Comparison of ENCODE assay signal across 9 cellular contexts in genomic region chr17:75273968-75274708, GRCh38. TPM values are rescaled to one million over a fixed set of nuclear protein-coding genes. Genes with fewer than 3 reads are reported as not detected.
A peak's percentile ranks its signal among the peaks of the same experiment; 100 is the strongest.
DNase-seq lines count a peak whose midpoint lies in the region; ATAC-seq and TF ChIP-seq lines count a peak whose summit lies in the region.
"Had no signal": no experiment of that assay in that cellular context is flagged by ENCODE, and none has a peak within 500 bp of the region (broad histone marks: within the 10 kb centered on the region; RNA-seq: fewer than 3 reads in every experiment).

No MANE protein-coding gene starts in this region.

- H3K4me3 ChIP-seq in NB4 (ENCODE audit: low read depth, low read length) = no peak overlapping the region
- H3K4me3 ChIP-seq: coronary artery had no signal

- peaks cover 28% of the 10 kb centered on the region for H3K36me3 Mint-ChIP-seq in activated CD8-positive, alpha-beta T cell treated with anti-CD3 and anti-CD28 coated beads, Interleukin-2, amount 10 ng/mL, durations not matched to agents 7 days and 5 days (ENCODE audit: low read depth)
- H3K36me3 Mint-ChIP-seq in activated CD8-positive, alpha-beta T cell treated with anti-CD3 and anti-CD28 coated beads for 36 hours (ENCODE audit: low read depth) = peaks cover 39% of the 10 kb centered on the region
- peaks cover 3% of the 10 kb centered on the region for H3K36me3 Mint-ChIP-seq in chondrocyte (ENCODE audit: low read depth)
- no peaks in the 10 kb centered on the region for H3K36me3 Mint-ChIP-seq in progenitor cell of endocrine pancreas (ENCODE audit: insufficient read depth)
- H3K36me3 Mint-ChIP-seq in activated CD4-positive, alpha-beta T cell treated with anti-CD3 and anti-CD28 coated beads, Interleukin-2, amount 10 ng/mL, durations not matched to agents 7 days and 5 days (ENCODE audit: low read depth) = peaks cover 20% of the 10 kb centered on the region

- H3K9me3 Mint-ChIP-seq in activated CD8-positive, alpha-beta T cell treated with anti-CD3 and anti-CD28 coated beads, Interleukin-2, amount 10 ng/mL, durations not matched to agents 7 days and 5 days (ENCODE audit: insufficient read depth) = no peaks in the 10 kb centered on the region
- no peaks in the 10 kb centered on the region for H3K9me3 Mint-ChIP-seq in activated CD8-positive, alpha-beta T cell treated with anti-CD3 and anti-CD28 coated beads for 36 hours
- H3K9me3 Mint-ChIP-seq in chondrocyte (ENCODE audit: low read depth) (no peaks in the 10 kb centered on the region), progenitor cell of endocrine pancreas (ENCODE audit: low read depth) (no peaks in the 10 kb centered on the region)
- no peaks in the 10 kb centered on the region for H3K9me3 Mint-ChIP-seq in activated CD4-positive, alpha-beta T cell treated with anti-CD3 and anti-CD28 coated beads, Interleukin-2, amount 10 ng/mL, durations not matched to agents 7 days and 5 days

- intact Hi-C loops in activated CD8-positive, alpha-beta T cell treated with anti-CD3 and anti-CD28 coated beads for 36 hours (cut with micrococcal nuclease) = no loop called here

- H3K4me3 Mint-ChIP-seq in activated CD8-positive, alpha-beta T cell treated with anti-CD3 and anti-CD28 coated beads, Interleukin-2, amount 10 ng/mL, durations not matched to agents 7 days and 5 days = no peak overlapping the region
- no peak overlapping the region for H3K4me3 Mint-ChIP-seq in activated CD8-positive, alpha-beta T cell treated with anti-CD3 and anti-CD28 coated beads for 36 hours
- H3K4me3 Mint-ChIP-seq in chondrocyte (ENCODE audit: unreplicated experiment) = no peak overlapping the region
- no peak overlapping the region for H3K4me3 Mint-ChIP-seq in progenitor cell of endocrine pancreas (ENCODE audit: low read depth)
- H3K4me3 Mint-ChIP-seq in activated CD4-positive, alpha-beta T cell treated with anti-CD3 and anti-CD28 coated beads, Interleukin-2, amount 10 ng/mL, durations not matched to agents 7 days and 5 days = no peak overlapping the region

- H3K27me3 Mint-ChIP-seq in activated CD8-positive, alpha-beta T cell treated with anti-CD3 and anti-CD28 coated beads, Interleukin-2, amount 10 ng/mL, durations not matched to agents 7 days and 5 days (ENCODE audit: low read depth) = no peaks in the 10 kb centered on the region
- no peaks in the 10 kb centered on the region for H3K27me3 Mint-ChIP-seq in activated CD8-positive, alpha-beta T cell treated with anti-CD3 and anti-CD28 coated beads for 36 hours
- H3K27me3 Mint-ChIP-seq in chondrocyte (ENCODE audit: low read depth) (no peaks in the 10 kb centered on the region), progenitor cell of endocrine pancreas (no peaks in the 10 kb centered on the region)
- no peaks in the 10 kb centered on the region for H3K27me3 Mint-ChIP-seq in activated CD4-positive, alpha-beta T cell treated with anti-CD3 and anti-CD28 coated beads, Interleukin-2, amount 10 ng/mL, durations not matched to agents 7 days and 5 days

- TF ChIP-seq POLR2A in NB4 (IDR thresholded peaks at IDR 0.05; ENCODE audit: extremely low read depth, insufficient read length) = no peak

- H3K27ac Mint-ChIP-seq in activated CD8-positive, alpha-beta T cell treated with anti-CD3 and anti-CD28 coated beads, Interleukin-2, amount 10 ng/mL, durations not matched to agents 7 days and 5 days = peak overlapping the region; percentile 63
- H3K27ac Mint-ChIP-seq in activated CD8-positive, alpha-beta T cell treated with anti-CD3 and anti-CD28 coated beads for 36 hours = no peak overlapping the region
- H3K27ac Mint-ChIP-seq in chondrocyte (ENCODE audit: unreplicated experiment) = peak overlapping the region; percentile 45
- H3K27ac Mint-ChIP-seq in progenitor cell of endocrine pancreas = peak overlapping the region; percentile 56
- no peak overlapping the region for H3K27ac Mint-ChIP-seq in activated CD4-positive, alpha-beta T cell treated with anti-CD3 and anti-CD28 coated beads, Interleukin-2, amount 10 ng/mL, durations not matched to agents 7 days and 5 days

- CTCF ChIA-PET in activated CD8-positive, alpha-beta T cell treated with anti-CD3 and anti-CD28 coated beads, Interleukin-2, amount 10 ng/mL, durations not matched to agents 7 days and 5 days (lab: Charles Lee) = interaction anchor here (0.6 to 6.0 kb wide), 4 partner anchors 13 to 138 kb away, joined by 3 to 98 read pairs (median 5); partner anchors contain the start of genes GGA3, MRPS7 and SLC25A19
- CTCF ChIA-PET in activated CD8-positive, alpha-beta T cell treated with anti-CD3 and anti-CD28 coated beads for 36 hours (lab: Charles Lee) = interaction anchor here (0.7 to 6.5 kb wide), 2 partner anchors 13 to 34 kb away, joined by 3 to 107 read pairs; partner anchors contain the start of genes GGA3 and MRPS7
- CTCF ChIA-PET in activated CD4-positive, alpha-beta T cell treated with anti-CD3 and anti-CD28 coated beads, Interleukin-2, amount 10 ng/mL, durations not matched to agents 7 days and 5 days (lab: Charles Lee) = interaction anchor here (1.1 kb wide), 1 partner anchor 13 kb away, joined by 3 read pairs; the partner anchor contains the start of genes GGA3 and MRPS7

- ATAC-seq in activated CD8-positive, alpha-beta T cell treated with anti-CD3 and anti-CD28 coated beads, Interleukin-2, amount 10 ng/mL, durations not matched to agents 7 days and 5 days = no peak
- no peak for ATAC-seq in activated CD8-positive, alpha-beta T cell treated with anti-CD3 and anti-CD28 coated beads for 36 hours
- no peak for ATAC-seq in GM21360 (IDR thresholded peaks at IDR 0.05; ENCODE audit: unreplicated experiment)

- TF ChIP-seq CTCF in activated CD8-positive, alpha-beta T cell treated with anti-CD3 and anti-CD28 coated beads for 36 hours (IDR thresholded peaks at IDR 0.05) = no peak
- no peak for TF ChIP-seq CTCF in NB4 (IDR thresholded peaks at IDR 0.05; ENCODE audit: low read depth, low read length)
- no peak for TF ChIP-seq CTCF in chondrocyte (IDR thresholded peaks at IDR 0.05)
- TF ChIP-seq CTCF in progenitor cell of endocrine pancreas (IDR thresholded peaks at IDR 0.05; ENCODE audit: unreplicated experiment) = no peak

- peaks cover 31% of the 10 kb centered on the region for H3K4me1 Mint-ChIP-seq in activated CD8-positive, alpha-beta T cell treated with anti-CD3 and anti-CD28 coated beads, Interleukin-2, amount 10 ng/mL, durations not matched to agents 7 days and 5 days (ENCODE audit: low read depth)
- peaks cover 22% of the 10 kb centered on the region for H3K4me1 Mint-ChIP-seq in activated CD8-positive, alpha-beta T cell treated with anti-CD3 and anti-CD28 coated beads for 36 hours (ENCODE audit: low read depth)
- H3K4me1 Mint-ChIP-seq in chondrocyte (ENCODE audit: low read depth) (peaks cover 28% of the 10 kb centered on the region), progenitor cell of endocrine pancreas (ENCODE audit: low read depth) (peaks cover 8% of the 10 kb centered on the region)
- H3K4me1 Mint-ChIP-seq in activated CD4-positive, alpha-beta T cell treated with anti-CD3 and anti-CD28 coated beads, Interleukin-2, amount 10 ng/mL, durations not matched to agents 7 days and 5 days = peaks cover 27% of the 10 kb centered on the region

- no peak for DNase-seq in activated CD8-positive, alpha-beta T cell treated with anti-CD3 and anti-CD28 coated beads, Interleukin-2, amount 10 ng/mL, durations not matched to agents 7 days and 5 days
- DNase-seq in activated CD8-positive, alpha-beta T cell treated with anti-CD3 and anti-CD28 coated beads for 36 hours = no peak
- DNase-seq in NB4 (ENCODE audit: low read depth) = peak; percentile 35
- no peak for DNase-seq in chondrocyte (ENCODE audit: low spot score)
- DNase-seq in progenitor cell of endocrine pancreas (ENCODE audit: low spot score, unreplicated experiment) = no peak
- no peak for DNase-seq in NCI-H1092 (lab: John Stamatoyannopoulos, UW)
- no peak for DNase-seq in activated CD4-positive, alpha-beta T cell treated with anti-CD3 and anti-CD28 coated beads, Interleukin-2, amount 10 ng/mL, durations not matched to agents 7 days and 5 days

- POLR2A ChIA-PET in activated CD8-positive, alpha-beta T cell treated with anti-CD3 and anti-CD28 coated beads, Interleukin-2, amount 10 ng/mL, durations not matched to agents 7 days and 5 days (lab: Charles Lee) = interaction anchor here (0.6 to 6.9 kb wide), 4 partner anchors 11 to 31 kb away, joined by 3 to 76 read pairs (median 3); partner anchors contain the start of genes MRPS7 and SLC25A19
- POLR2A ChIA-PET in activated CD8-positive, alpha-beta T cell treated with anti-CD3 and anti-CD28 coated beads for 36 hours (lab: Charles Lee) = interaction anchor here (1.0 to 7.2 kb wide), 3 partner anchors 12 to 160 kb away, joined by 3 to 105 read pairs (median 78); partner anchors contain the start of genes GGA3, MRPS7 and SLC25A19
- POLR2A ChIA-PET in activated CD4-positive, alpha-beta T cell treated with anti-CD3 and anti-CD28 coated beads, Interleukin-2, amount 10 ng/mL, durations not matched to agents 7 days and 5 days (lab: Charles Lee) = interaction anchor here (1.2 kb wide), 1 partner anchor 15 kb away, joined by 3 read pairs; the partner anchor contains the start of gene SLC25A19

RNA-seq across cellular contexts. Expression of gene MIF4GD, which starts 3.1 kb away (rescaled TPM):
- 10 to 100 TPM; 52.1 to 56.3 TPM for total RNA-seq in activated CD8-positive, alpha-beta T cell treated with anti-CD3 and anti-CD28 coated beads, Interleukin-2, amount 10 ng/mL, durations not matched to agents 7 days and 5 days
- total RNA-seq in activated CD8-positive, alpha-beta T cell treated with anti-CD3 and anti-CD28 coated beads for 36 hours = 10 to 100 TPM; 42.4 to 43.8 TPM
- total RNA-seq in chondrocyte (19.0 to 21.6 TPM (median 20.4 TPM) in 3 replicates), progenitor cell of endocrine pancreas (14.8 and 16.3 TPM in 2 replicates)
- total RNA-seq in activated CD4-positive, alpha-beta T cell treated with anti-CD3 and anti-CD28 coated beads, Interleukin-2, amount 10 ng/mL, durations not matched to agents 7 days and 5 days = 10 to 100 TPM; 44.4 to 44.6 TPM

RNA-seq across cellular contexts. Expression of gene MRPS7, which starts 12.5 kb away (rescaled TPM):
- total RNA-seq in activated CD8-positive, alpha-beta T cell treated with anti-CD3 and anti-CD28 coated beads, Interleukin-2, amount 10 ng/mL, durations not matched to agents 7 days and 5 days = 10 to 100 TPM; 62.1 to 66.1 TPM
- 10 to 100 TPM; 76.3 to 80.0 TPM for total RNA-seq in activated CD8-positive, alpha-beta T cell treated with anti-CD3 and anti-CD28 coated beads for 36 hours
- total RNA-seq in chondrocyte (38.2 to 49.5 TPM (median 41.1 TPM) in 3 replicates), progenitor cell of endocrine pancreas (55.2 and 59.2 TPM in 2 replicates)
- 10 to 100 TPM; 35.4 to 38.2 TPM for total RNA-seq in activated CD4-positive, alpha-beta T cell treated with anti-CD3 and anti-CD28 coated beads, Interleukin-2, amount 10 ng/mL, durations not matched to agents 7 days and 5 days

RNA-seq across cellular contexts. Expression of gene GGA3, which starts 12.7 kb away (rescaled TPM):
- 10 to 100 TPM; 65.7 to 75.4 TPM for total RNA-seq in activated CD8-positive, alpha-beta T cell treated with anti-CD3 and anti-CD28 coated beads, Interleukin-2, amount 10 ng/mL, durations not matched to agents 7 days and 5 days
- 10 to 100 TPM; 65.5 to 65.8 TPM for total RNA-seq in activated CD8-positive, alpha-beta T cell treated with anti-CD3 and anti-CD28 coated beads for 36 hours
- total RNA-seq in chondrocyte (26.9 to 30.3 TPM (median 28.4 TPM) in 3 replicates), progenitor cell of endocrine pancreas (66.8 and 68.1 TPM in 2 replicates)
- total RNA-seq in activated CD4-positive, alpha-beta T cell treated with anti-CD3 and anti-CD28 coated beads, Interleukin-2, amount 10 ng/mL, durations not matched to agents 7 days and 5 days = 10 to 100 TPM; 80.2 to 86.1 TPM

RNA-seq across cellular contexts. Expression of gene SLC25A19, which starts 15.1 kb away (rescaled TPM):
- total RNA-seq in activated CD8-positive, alpha-beta T cell treated with anti-CD3 and anti-CD28 coated beads, Interleukin-2, amount 10 ng/mL, durations not matched to agents 7 days and 5 days = 10 to 100 TPM; 41.1 to 43.6 TPM
- 10 to 100 TPM; 55.1 to 55.2 TPM for total RNA-seq in activated CD8-positive, alpha-beta T cell treated with anti-CD3 and anti-CD28 coated beads for 36 hours
- total RNA-seq in chondrocyte (6.7 to 11.7 TPM (median 11.3 TPM) in 3 replicates), progenitor cell of endocrine pancreas (14.1 and 18.4 TPM in 2 replicates)
- total RNA-seq in activated CD4-positive, alpha-beta T cell treated with anti-CD3 and anti-CD28 coated beads, Interleukin-2, amount 10 ng/mL, durations not matched to agents 7 days and 5 days = 10 to 100 TPM; 27.6 to 30.5 TPM

Comparison
In these comparisons a context has a peak if more than half of its experiments do, and no peak if none do; other contexts are left out.
1. H3K27ac Mint-ChIP-seq: peak in activated CD8-positive, alpha-beta T cell treated with anti-CD3 and anti-CD28 coated beads, Interleukin-2, amount 10 ng/mL, durations not matched to agents 7 days and 5 days (single experiment), chondrocyte (single experiment) and progenitor cell of endocrine pancreas (single experiment); none in activated CD8-positive, alpha-beta T cell treated with anti-CD3 and anti-CD28 coated beads for 36 hours (single experiment) and activated CD4-positive, alpha-beta T cell treated with anti-CD3 and anti-CD28 coated beads, Interleukin-2, amount 10 ng/mL, durations not matched to agents 7 days and 5 days (single experiment).